ENCODE assay signal across 16 cellular contexts in genomic region chr14:33567003-33567735, GRCh38.
DNase-seq lines count a peak whose midpoint lies in the region; ATAC-seq, FAIRE-seq and TF ChIP-seq lines count a peak whose summit lies in the region.
"Had no signal": no experiment of that assay in that cellular context is flagged by ENCODE, and none has a peak within 500 bp of the region (broad histone marks: within the 10 kb centered on the region; RNA-seq: fewer than 3 reads in every experiment).

No MANE protein-coding gene starts in this region.

- DNase-seq in HEK293T (ENCODE audit: extremely low spot score) (no peak), NCI-H2171 (lab: John Stamatoyannopoulos, UW) (peak; percentile 45), astrocyte (ENCODE audit: low read depth) (peak; percentile 50), trophoblast cell (peak; percentile 60 to 86), frontal cortex (ENCODE audit: low spot score in 2 of 2) (no peak), NCI-H146 treated with DMSO at 0.1 percent for 48 hours (lab: John Stamatoyannopoulos, UW; ENCODE audit: unreplicated experiment) (no peak)
- DNase-seq in activated T-helper 2 cell treated with anti-CD3 and anti-CD28 coated beads, Interferon-gamma antibody, Interleukin-2, Interleukin-4, amounts not matched to agents 10 μg/mL and 5 μg/mL and 100 μg/mL, durations not matched to agents 14 hours and 24 hours and 36 hours (ENCODE audit: low spot score): no peak
- no peak for DNase-seq in activated T-cell treated with anti-CD3 and anti-CD28 coated beads, Interleukin-2, amount 50 U/mL, for 72 hours
- DNase-seq: activated CD4-positive, alpha-beta T cell treated with anti-CD3 and anti-CD28 coated beads, Interleukin-2, amount 50 U/mL, for 48 hours; anterior cingulate cortex; esophagus squamous epithelium; left cardiac atrium; MG63; SIG-M5 had no signal

- H2AK5ac ChIP-seq in trophoblast cell (ENCODE audit: low read length): no peak overlapping the region

- H3K9ac ChIP-seq in astrocyte (ENCODE audit: low read length) (peak overlapping the region; percentile 42), trophoblast cell (ENCODE audit: low read length) (no peak overlapping the region)

- H3K14ac ChIP-seq in trophoblast cell (ENCODE audit: low read length): no peak overlapping the region

- no peak overlapping the region for H3K23ac ChIP-seq in trophoblast cell (ENCODE audit: low read length)

- H2BK12ac ChIP-seq in trophoblast cell (ENCODE audit: low read length): no peak overlapping the region

- no peak overlapping the region for H3K4ac ChIP-seq in trophoblast cell (ENCODE audit: low read depth, low read length)

- H3K27ac ChIP-seq in astrocyte (ENCODE audit: low read depth, low read length): peak overlapping the region; percentile 78
- no peak overlapping the region for H3K27ac ChIP-seq in trophoblast cell (ENCODE audit: low read depth, low read length)
- H3K27ac ChIP-seq: C4-2B, tibial nerve had no signal

- H3K36me3 Mint-ChIP-seq in astrocyte (ENCODE audit: low read depth, unreplicated experiment): no peaks in the 10 kb centered on the region
- no peaks in the 10 kb centered on the region for H3K36me3 Mint-ChIP-seq in activated T-helper 2 cell treated with anti-CD3 and anti-CD28 coated beads, Interferon-gamma antibody, Interleukin-2, Interleukin-4, amounts not matched to agents 10 μg/mL and 5 μg/mL and 100 μg/mL, durations not matched to agents 14 hours and 24 hours and 36 hours (ENCODE audit: low read depth)
- H3K36me3 Mint-ChIP-seq in activated T-cell treated with anti-CD3 and anti-CD28 coated beads, Interleukin-2, amount 50 U/mL, for 72 hours (ENCODE audit: insufficient read depth in 2 of 2): no peaks in the 10 kb centered on the region

- peaks cover 71% of the 10 kb centered on the region for H3K4me1 ChIP-seq in astrocyte (ENCODE audit: insufficient read depth, low read length)
- H3K4me1 ChIP-seq in trophoblast cell (ENCODE audit: control insufficient read depth in 1 of 2, insufficient read depth in 2 of 2, low read length in 2 of 2): no peaks in the 10 kb centered on the region
- H3K4me1 ChIP-seq: tibial nerve had no signal

- H3K79me2 ChIP-seq in astrocyte (ENCODE audit: insufficient read depth, low read length): no peaks in the 10 kb centered on the region
- no peaks in the 10 kb centered on the region for H3K79me2 ChIP-seq in trophoblast cell (ENCODE audit: control insufficient read depth, insufficient read depth, low read length, poor library complexity)

- H2AFZ ChIP-seq in astrocyte (ENCODE audit: low read depth, low read length) (peak overlapping the region; percentile 8), trophoblast cell (ENCODE audit: insufficient read depth, low read length, poor library complexity) (no peak overlapping the region)

- no peaks in the 10 kb centered on the region for H3K27me3 ChIP-seq in astrocyte (ENCODE audit: insufficient read depth, low read length)
- H3K27me3 ChIP-seq in trophoblast cell (ENCODE audit: insufficient read depth, low read length): no peaks in the 10 kb centered on the region
- H3K27me3 ChIP-seq: esophagus squamous epithelium, MG63, tibial nerve had no signal

- ATAC-seq in activated T-cell treated with anti-CD3 and anti-CD28 coated beads, Interleukin-2, amount 50 U/mL, for 72 hours (replicated peaks in 1 of 2): no peak
- ATAC-seq: left cardiac atrium had no signal

- no peak overlapping the region for H3K4me3 Mint-ChIP-seq in astrocyte (ENCODE audit: unreplicated experiment)
- no peak overlapping the region for H3K4me3 Mint-ChIP-seq in activated T-helper 2 cell treated with anti-CD3 and anti-CD28 coated beads, Interferon-gamma antibody, Interleukin-2, Interleukin-4, amounts not matched to agents 10 μg/mL and 5 μg/mL and 100 μg/mL, durations not matched to agents 14 hours and 24 hours and 36 hours (ENCODE audit: low read depth)
- no peak overlapping the region for H3K4me3 Mint-ChIP-seq in activated T-cell treated with anti-CD3 and anti-CD28 coated beads, Interleukin-2, amount 50 U/mL, for 72 hours

- H3K36me3 ChIP-seq in astrocyte (ENCODE audit: insufficient read depth, low read length): no peaks in the 10 kb centered on the region
- H3K36me3 ChIP-seq in trophoblast cell (ENCODE audit: control insufficient read depth in 1 of 2, insufficient read depth in 2 of 2, low read length in 2 of 2): no peaks in the 10 kb centered on the region
- H3K36me3 ChIP-seq: esophagus squamous epithelium, MG63, tibial nerve had no signal

- FAIRE-seq in astrocyte (lab: Jason Lieb, UNC) (peak; percentile 5), frontal cortex (lab: Jason Lieb, UNC) (no peak)

- no peak overlapping the region for H4K91ac ChIP-seq in trophoblast cell (ENCODE audit: low read depth, low read length)

- no CpG with 5 or more reads among the region's 11 CpGs for WGBS in trophoblast cell (ENCODE audit: extremely low coverage, insufficient coverage, insufficient read length)

- no peaks in the 10 kb centered on the region for H3K9me3 Mint-ChIP-seq in astrocyte (ENCODE audit: unreplicated experiment)
- no peaks in the 10 kb centered on the region for H3K9me3 Mint-ChIP-seq in activated T-helper 2 cell treated with anti-CD3 and anti-CD28 coated beads, Interferon-gamma antibody, Interleukin-2, Interleukin-4, amounts not matched to agents 10 μg/mL and 5 μg/mL and 100 μg/mL, durations not matched to agents 14 hours and 24 hours and 36 hours
- no peaks in the 10 kb centered on the region for H3K9me3 Mint-ChIP-seq in activated T-cell treated with anti-CD3 and anti-CD28 coated beads, Interleukin-2, amount 50 U/mL, for 72 hours

- peak overlapping the region; percentile 56 for H3K4me2 ChIP-seq in astrocyte (ENCODE audit: low read length)
- no peak overlapping the region for H3K4me2 ChIP-seq in trophoblast cell (ENCODE audit: low read length)

- no peaks in the 10 kb centered on the region for H3K27me3 Mint-ChIP-seq in astrocyte (ENCODE audit: low read depth, unreplicated experiment)
- H3K27me3 Mint-ChIP-seq in activated T-helper 2 cell treated with anti-CD3 and anti-CD28 coated beads, Interferon-gamma antibody, Interleukin-2, Interleukin-4, amounts not matched to agents 10 μg/mL and 5 μg/mL and 100 μg/mL, durations not matched to agents 14 hours and 24 hours and 36 hours (ENCODE audit: low read depth): no peaks in the 10 kb centered on the region
- no peaks in the 10 kb centered on the region for H3K27me3 Mint-ChIP-seq in activated T-cell treated with anti-CD3 and anti-CD28 coated beads, Interleukin-2, amount 50 U/mL, for 72 hours (ENCODE audit: low read depth)

- no peak overlapping the region for H4K12ac ChIP-seq in trophoblast cell (ENCODE audit: low read depth, low read length)

- intact Hi-C loops in activated T-helper 2 cell treated with anti-CD3 and anti-CD28 coated beads, Interferon-gamma antibody, Interleukin-2, Interleukin-4, amounts not matched to agents 10 μg/mL and 5 μg/mL and 100 μg/mL, durations not matched to agents 14 hours and 24 hours and 36 hours (cut with micrococcal nuclease): no loop called here

- H2BK120ac ChIP-seq in trophoblast cell (ENCODE audit: insufficient read depth, low read length, poor library complexity): no peak overlapping the region

- H4K20me1 ChIP-seq in astrocyte (ENCODE audit: insufficient read depth, low read length): no peaks in the 10 kb centered on the region

- no peak overlapping the region for H3K18ac ChIP-seq in trophoblast cell (ENCODE audit: low read length)

- no peak overlapping the region for H3K4me3 ChIP-seq in astrocyte (ENCODE audit: insufficient read depth, low read depth, low read length)
- H3K4me3 ChIP-seq in trophoblast cell (ENCODE audit: low read depth, low read length): no peak overlapping the region
- H3K4me3 ChIP-seq: esophagus squamous epithelium, MG63, tibial nerve had no signal

- H3K27ac Mint-ChIP-seq in astrocyte (ENCODE audit: unreplicated experiment): no peak overlapping the region
- H3K27ac Mint-ChIP-seq in activated T-helper 2 cell treated with anti-CD3 and anti-CD28 coated beads, Interferon-gamma antibody, Interleukin-2, Interleukin-4, amounts not matched to agents 10 μg/mL and 5 μg/mL and 100 μg/mL, durations not matched to agents 14 hours and 24 hours and 36 hours: no peak overlapping the region
- H3K27ac Mint-ChIP-seq in activated T-cell treated with anti-CD3 and anti-CD28 coated beads, Interleukin-2, amount 50 U/mL, for 72 hours: no peak overlapping the region

- no peak for TF ChIP-seq CTCF in astrocyte (IDR thresholded peaks at IDR 0.05; ENCODE audit: insufficient read depth, low read depth, low read length)

- CTCF ChIA-PET in HEK293T (lab: Yijun Ruan, JAX): no interaction called here

- POLR2A ChIA-PET in HEK293T (lab: Yijun Ruan, JAX): no interaction called here

- H3K79me1 ChIP-seq in trophoblast cell (ENCODE audit: low read length): no peaks in the 10 kb centered on the region

- H3K9me3 ChIP-seq in astrocyte (ENCODE audit: insufficient read depth, low read depth, low read length) (no peaks in the 10 kb centered on the region), trophoblast cell (ENCODE audit: insufficient read depth, low read depth, low read length) (no peaks in the 10 kb centered on the region)
- H3K9me3 ChIP-seq: esophagus squamous epithelium, MG63, tibial nerve had no signal

- H4K8ac ChIP-seq in trophoblast cell (ENCODE audit: low read depth, low read length): no peak overlapping the region

- peaks cover 57% of the 10 kb centered on the region for H3K4me1 Mint-ChIP-seq in astrocyte (ENCODE audit: low read depth, unreplicated experiment)
- H3K4me1 Mint-ChIP-seq in activated T-helper 2 cell treated with anti-CD3 and anti-CD28 coated beads, Interferon-gamma antibody, Interleukin-2, Interleukin-4, amounts not matched to agents 10 μg/mL and 5 μg/mL and 100 μg/mL, durations not matched to agents 14 hours and 24 hours and 36 hours (ENCODE audit: low read depth): no peaks in the 10 kb centered on the region
- no peaks in the 10 kb centered on the region for H3K4me1 Mint-ChIP-seq in activated T-cell treated with anti-CD3 and anti-CD28 coated beads, Interleukin-2, amount 50 U/mL, for 72 hours (ENCODE audit: low read depth)

- H2BK5ac ChIP-seq in trophoblast cell (ENCODE audit: low read depth, low read length, poor library complexity): no peak overlapping the region

TF ChIP-seq in HEK293T, 16 proteins besides CTCF, POLR2A, EP300 and RAD21:
- TF ChIP-seq PKNOX1 (IDR thresholded peaks at IDR 0.05): peak; percentile 23; the same call in 1 of the 2 replicates
- TF ChIP-seq L3MBTL2 (conservative IDR thresholded peaks at IDR 0.05): no peak

Comparison
In these comparisons a context has a peak if more than half of its experiments do, and no peak if none do; other contexts are left out.
1. DNase-seq: peak in NCI-H2171 (single experiment), astrocyte (single experiment) and trophoblast cell (2 of 2); none in HEK293T (single experiment), frontal cortex (0 of 2), activated T-helper 2 cell treated with anti-CD3 and anti-CD28 coated beads, Interferon-gamma antibody, Interleukin-2, Interleukin-4, amounts not matched to agents 10 μg/mL and 5 μg/mL and 100 μg/mL, durations not matched to agents 14 hours and 24 hours and 36 hours (single experiment), activated T-cell treated with anti-CD3 and anti-CD28 coated beads, Interleukin-2, amount 50 U/mL, for 72 hours (0 of 2) and NCI-H146 treated with DMSO at 0.1 percent for 48 hours (single experiment).